Comparison of ENCODE assay signal across 1 cellular context in the genomic region with DNA sequence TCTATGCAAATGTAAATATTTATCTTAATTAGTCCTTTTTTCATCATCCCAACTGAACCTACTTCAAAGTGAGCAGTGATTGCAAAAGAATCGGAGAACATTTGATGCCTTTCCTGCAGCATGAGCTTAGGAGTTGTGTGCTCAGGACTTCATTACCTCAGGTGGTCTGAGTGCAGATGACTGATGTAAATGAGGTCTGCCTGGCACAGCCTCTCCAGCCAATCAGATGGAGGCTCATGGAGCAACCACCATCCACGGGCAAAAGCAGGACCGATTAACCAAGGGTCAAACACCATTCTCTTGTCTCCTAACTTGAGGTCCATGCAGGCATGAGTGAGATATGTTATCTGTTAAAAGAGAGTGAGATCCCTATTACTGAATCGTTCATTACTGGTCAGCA.
TF ChIP-seq lines count a peak whose summit lies in the region.

No MANE protein-coding gene starts in this region.

TF ChIP-seq in GM23338, 12 proteins besides CTCF, POLR2A, EP300 and RAD21 (continued from another document):
- TF ChIP-seq, protein P1, sequence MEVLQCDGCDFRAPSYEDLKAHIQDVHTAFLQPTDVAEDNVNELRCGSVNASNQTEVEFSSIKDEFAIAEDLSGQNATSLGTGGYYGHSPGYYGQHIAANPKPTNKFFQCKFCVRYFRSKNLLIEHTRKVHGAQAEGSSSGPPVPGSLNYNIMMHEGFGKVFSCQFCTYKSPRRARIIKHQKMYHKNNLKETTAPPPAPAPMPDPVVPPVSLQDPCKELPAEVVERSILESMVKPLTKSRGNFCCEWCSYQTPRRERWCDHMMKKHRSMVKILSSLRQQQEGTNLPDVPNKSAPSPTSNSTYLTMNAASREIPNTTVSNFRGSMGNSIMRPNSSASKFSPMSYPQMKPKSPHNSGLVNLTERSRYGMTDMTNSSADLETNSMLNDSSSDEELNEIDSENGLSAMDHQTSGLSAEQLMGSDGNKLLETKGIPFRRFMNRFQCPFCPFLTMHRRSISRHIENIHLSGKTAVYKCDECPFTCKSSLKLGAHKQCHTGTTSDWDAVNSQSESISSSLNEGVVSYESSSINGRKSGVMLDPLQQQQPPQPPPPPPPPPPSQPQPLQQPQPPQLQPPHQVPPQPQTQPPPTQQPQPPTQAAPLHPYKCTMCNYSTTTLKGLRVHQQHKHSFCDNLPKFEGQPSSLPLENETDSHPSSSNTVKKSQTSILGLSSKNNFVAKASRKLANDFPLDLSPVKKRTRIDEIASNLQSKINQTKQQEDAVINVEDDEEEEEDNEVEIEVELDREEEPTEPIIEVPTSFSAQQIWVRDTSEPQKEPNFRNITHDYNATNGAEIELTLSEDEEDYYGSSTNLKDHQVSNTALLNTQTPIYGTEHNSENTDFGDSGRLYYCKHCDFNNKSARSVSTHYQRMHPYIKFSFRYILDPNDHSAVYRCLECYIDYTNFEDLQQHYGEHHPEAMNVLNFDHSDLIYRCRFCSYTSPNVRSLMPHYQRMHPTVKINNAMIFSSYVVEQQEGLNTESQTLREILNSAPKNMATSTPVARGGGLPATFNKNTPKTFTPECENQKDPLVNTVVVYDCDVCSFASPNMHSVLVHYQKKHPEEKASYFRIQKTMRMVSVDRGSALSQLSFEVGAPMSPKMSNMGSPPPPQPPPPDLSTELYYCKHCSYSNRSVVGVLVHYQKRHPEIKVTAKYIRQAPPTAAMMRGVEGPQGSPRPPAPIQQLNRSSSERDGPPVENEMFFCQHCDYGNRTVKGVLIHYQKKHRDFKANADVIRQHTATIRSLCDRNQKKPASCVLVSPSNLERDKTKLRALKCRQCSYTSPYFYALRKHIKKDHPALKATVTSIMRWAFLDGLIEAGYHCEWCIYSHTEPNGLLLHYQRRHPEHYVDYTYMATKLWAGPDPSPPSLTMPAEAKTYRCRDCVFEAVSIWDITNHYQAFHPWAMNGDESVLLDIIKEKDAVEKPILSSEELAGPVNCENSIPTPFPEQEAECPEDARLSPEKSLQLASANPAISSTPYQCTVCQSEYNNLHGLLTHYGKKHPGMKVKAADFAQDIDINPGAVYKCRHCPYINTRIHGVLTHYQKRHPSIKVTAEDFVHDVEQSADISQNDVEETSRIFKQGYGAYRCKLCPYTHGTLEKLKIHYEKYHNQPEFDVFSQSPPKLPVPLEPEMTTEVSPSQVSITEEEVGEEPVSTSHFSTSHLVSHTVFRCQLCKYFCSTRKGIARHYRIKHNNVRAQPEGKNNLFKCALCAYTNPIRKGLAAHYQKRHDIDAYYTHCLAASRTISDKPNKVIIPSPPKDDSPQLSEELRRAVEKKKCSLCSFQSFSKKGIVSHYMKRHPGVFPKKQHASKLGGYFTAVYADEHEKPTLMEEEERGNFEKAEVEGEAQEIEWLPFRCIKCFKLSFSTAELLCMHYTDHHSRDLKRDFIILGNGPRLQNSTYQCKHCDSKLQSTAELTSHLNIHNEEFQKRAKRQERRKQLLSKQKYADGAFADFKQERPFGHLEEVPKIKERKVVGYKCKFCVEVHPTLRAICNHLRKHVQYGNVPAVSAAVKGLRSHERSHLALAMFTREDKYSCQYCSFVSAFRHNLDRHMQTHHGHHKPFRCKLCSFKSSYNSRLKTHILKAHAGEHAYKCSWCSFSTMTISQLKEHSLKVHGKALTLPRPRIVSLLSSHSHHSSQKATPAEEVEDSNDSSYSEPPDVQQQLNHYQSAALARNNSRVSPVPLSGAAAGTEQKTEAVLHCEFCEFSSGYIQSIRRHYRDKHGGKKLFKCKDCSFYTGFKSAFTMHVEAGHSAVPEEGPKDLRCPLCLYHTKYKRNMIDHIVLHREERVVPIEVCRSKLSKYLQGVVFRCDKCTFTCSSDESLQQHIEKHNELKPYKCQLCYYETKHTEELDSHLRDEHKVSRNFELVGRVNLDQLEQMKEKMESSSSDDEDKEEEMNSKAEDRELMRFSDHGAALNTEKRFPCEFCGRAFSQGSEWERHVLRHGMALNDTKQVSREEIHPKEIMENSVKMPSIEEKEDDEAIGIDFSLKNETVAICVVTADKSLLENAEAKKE (CRISPR knock-in tag; IDR thresholded peaks at IDR 0.05): no peak
- no peak for TF ChIP-seq EZH2 (IDR thresholded peaks at IDR 0.05; ENCODE audit: low read depth, unreplicated experiment)
- TF ChIP-seq POLR2AphosphoS5 (IDR thresholded peaks at IDR 0.05; ENCODE audit: low read depth): no peak
- no peak for TF ChIP-seq JUNB (IDR thresholded peaks at IDR 0.05; ENCODE audit: unreplicated experiment)
- TF ChIP-seq STAT1 (IDR thresholded peaks at IDR 0.05; ENCODE audit: unreplicated experiment): no peak
- TF ChIP-seq, protein P2, sequence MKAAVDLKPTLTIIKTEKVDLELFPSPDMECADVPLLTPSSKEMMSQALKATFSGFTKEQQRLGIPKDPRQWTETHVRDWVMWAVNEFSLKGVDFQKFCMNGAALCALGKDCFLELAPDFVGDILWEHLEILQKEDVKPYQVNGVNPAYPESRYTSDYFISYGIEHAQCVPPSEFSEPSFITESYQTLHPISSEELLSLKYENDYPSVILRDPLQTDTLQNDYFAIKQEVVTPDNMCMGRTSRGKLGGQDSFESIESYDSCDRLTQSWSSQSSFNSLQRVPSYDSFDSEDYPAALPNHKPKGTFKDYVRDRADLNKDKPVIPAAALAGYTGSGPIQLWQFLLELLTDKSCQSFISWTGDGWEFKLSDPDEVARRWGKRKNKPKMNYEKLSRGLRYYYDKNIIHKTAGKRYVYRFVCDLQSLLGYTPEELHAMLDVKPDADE (IDR thresholded peaks at IDR 0.05): no peak
- TF ChIP-seq CREB1 (CRISPR knock-in tag; IDR thresholded peaks at IDR 0.05; ENCODE audit: low read depth): no peak
- no peak for TF ChIP-seq EZH2phosphoT487 (IDR thresholded peaks at IDR 0.05; ENCODE audit: unreplicated experiment)
TF ChIP-seq in GM23338: peak in this region for 0.
